Comparison of ENCODE assay signal across 30 cellular contexts in the genomic region with DNA sequence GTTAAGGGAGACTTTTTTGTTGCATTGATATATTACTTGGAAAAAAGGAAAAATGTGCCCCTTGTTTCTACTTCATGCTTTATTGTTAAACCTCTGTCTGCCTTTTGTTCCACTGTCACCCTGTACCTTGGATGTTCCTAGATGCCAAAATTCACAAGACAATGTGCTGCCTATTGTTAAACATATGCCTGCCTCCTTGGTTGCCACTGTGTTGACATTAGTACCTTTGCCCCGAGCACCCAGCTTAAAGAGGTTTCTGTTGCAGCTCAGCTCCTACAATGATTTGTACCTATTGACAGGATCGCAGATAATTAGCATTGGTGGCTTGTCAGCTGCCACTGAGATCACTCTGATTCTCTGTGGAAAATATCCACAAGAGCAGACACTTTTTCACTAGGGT.
A peak's percentile ranks its signal among the peaks of the same experiment; 100 is the strongest.
DNase-seq lines count a peak whose midpoint lies in the region; ATAC-seq and FAIRE-seq lines count a peak whose summit lies in the region.
"Had no signal": no experiment of that assay in that cellular context is flagged by ENCODE, and none has a peak within 500 bp of the region (broad histone marks: within the 10 kb centered on the region; RNA-seq: fewer than 3 reads in every experiment).

No MANE protein-coding gene starts in this region.

- ATAC-seq in HG03432 (IDR thresholded peaks at IDR 0.05; ENCODE audit: unreplicated experiment) (peak; percentile 50), HG02610 (IDR thresholded peaks at IDR 0.05; ENCODE audit: unreplicated experiment) (no peak), HG02852 (IDR thresholded peaks at IDR 0.05; ENCODE audit: unreplicated experiment) (no peak)
- ATAC-seq: gastroesophageal sphincter, K562, left colon had no signal

- FAIRE-seq in GM18507 (lab: Jason Lieb, UNC) = peak; percentile 15
- FAIRE-seq: bronchial epithelial cell, HTR-8/SVneo, K562, RCC 7860 had no signal

- peak; percentile 8 for DNase-seq in NCI-H2171 treated with DMSO at 0.1 percent for 48 hours (lab: John Stamatoyannopoulos, UW)
- no peak for DNase-seq in NCI-H2171 (lab: John Stamatoyannopoulos, UW)
- DNase-seq in GM18507 (ENCODE audit: extremely low spot score, insufficient read length, low read depth) = no peak
- peak; percentile 5 for DNase-seq in iPS DF 19.7 (ENCODE audit: low read depth, low spot score)
- no peak for DNase-seq in NCI-H526 treated with DMSO at 0.1 percent for 48 hours (lab: John Stamatoyannopoulos, UW)
- DNase-seq: activated CD4-positive, alpha-beta T cell treated with anti-CD3 and anti-CD28 coated beads, Interleukin-2, amount 10 ng/mL, durations not matched to agents 7 days and 5 days; activated effector memory CD4-positive, alpha-beta T cell treated with anti-CD3 and anti-CD28 coated beads, Interleukin-2, amount 50 U/mL, for 16 hours; activated naive CD8-positive, alpha-beta T cell treated with anti-CD3 and anti-CD28 coated beads for 36 hours; anterior cingulate cortex; Caco-2; GDM1; immature natural killer cell; left colon; mammary epithelial cell; NCI-H1092; NCI-H1930; NCI-H226; ovary; stimulated activated CD4-positive, alpha-beta T cell treated with anti-CD3 and anti-CD28 coated beads, Interleukin-15, amount 100 ng/mL, for 24 hours; stimulated activated CD4-positive, alpha-beta T cell treated with anti-CD3 and anti-CD28 coated beads, Interleukin-4, amount 100 ng/mL, for 4 hours; T1000; tibial artery had no signal

Comparison
In these comparisons a context has a peak if more than half of its experiments do, and no peak if none do; other contexts are left out.
1. DNase-seq: peak in NCI-H2171 treated with DMSO at 0.1 percent for 48 hours (single experiment) and iPS DF 19.7 (single experiment); none in NCI-H2171 (single experiment), GM18507 (single experiment) and NCI-H526 treated with DMSO at 0.1 percent for 48 hours (single experiment).